In genomic region chr21:37073417-37074194, GRCh38 we compare ENCODE assay signal across 1 cellular context.
TF ChIP-seq lines count a peak whose summit lies in the region.

No MANE protein-coding gene starts in this region.

TF ChIP-seq in GM12878, 131 proteins besides CTCF, POLR2A, EP300 and RAD21 (continued from another document and continues in another):
- TF ChIP-seq MLLT1 (IDR thresholded peaks at IDR 0.05) (no peak), MYB (IDR thresholded peaks at IDR 0.05; ENCODE audit: borderline replicate concordance, low read depth, low read length) (no peak), ATF7 (IDR thresholded peaks at IDR 0.05; ENCODE audit: low read depth) (0 out of 2 replicates have a peak, but pooled peaks have one; percentile 9), HSF1 (IDR thresholded peaks at IDR 0.05; ENCODE audit: low read depth, low read length) (no peak), RFX5 (IDR thresholded peaks at IDR 0.05; ENCODE audit: low read depth, low read length) (no peak), CHD1 (IDR thresholded peaks at IDR 0.05; ENCODE audit: low read depth, low read length) (no peak), CHD4 (IDR thresholded peaks at IDR 0.05) (no peak), BMI1 (IDR thresholded peaks at IDR 0.05; ENCODE audit: borderline replicate concordance) (no peak), RAD51 (IDR thresholded peaks at IDR 0.05) (no peak), CBFB (IDR thresholded peaks at IDR 0.05; ENCODE audit: low read depth) (no peak), ZBTB11 (CRISPR knock-in tag; IDR thresholded peaks at IDR 0.05) (no peak), E4F1 (IDR thresholded peaks at IDR 0.05; ENCODE audit: borderline replicate concordance, partially characterized antibody) (no peak), SP1 (IDR thresholded peaks at IDR 0.05; ENCODE audit: low read depth, low read length) (no peak), RB1 (IDR thresholded peaks at IDR 0.05; ENCODE audit: borderline replicate concordance) (peak; percentile 24; the same call in 1 of the 2 replicates), CHD2 (IDR thresholded peaks at IDR 0.05; ENCODE audit: borderline replicate concordance, low read depth, low read length) (no peak), MEF2B (IDR thresholded peaks at IDR 0.05; ENCODE audit: partially characterized antibody, poor library complexity, severe bottlenecking) (peak; percentile 32), WRNIP1 (IDR thresholded peaks at IDR 0.05; ENCODE audit: borderline replicate concordance, low read depth, low read length) (no peak), ZNF24 (IDR thresholded peaks at IDR 0.05) (no peak), E2F4 (IDR thresholded peaks at IDR 0.05; ENCODE audit: low read depth, low read length) (no peak), NFXL1 (IDR thresholded peaks at IDR 0.05; ENCODE audit: borderline replicate concordance) (no peak), SPI1 (IDR thresholded peaks at IDR 0.05; ENCODE audit: borderline replicate concordance, insufficient read depth, low read depth, low read length) (no peak), MAX (IDR thresholded peaks at IDR 0.05; ENCODE audit: low read depth, low read length) (peak; percentile 27; the same call in 1 of the 2 replicates), PAX8 (IDR thresholded peaks at IDR 0.05) (no peak), EED (IDR thresholded peaks at IDR 0.05; ENCODE audit: low read depth) (no peak), SUPT20H (IDR thresholded peaks at IDR 0.05; ENCODE audit: borderline replicate concordance, control insufficient read depth, low read depth, low read length) (no peak), IKZF1 (conservative IDR thresholded peaks at IDR 0.05) (no peak), ZBTB40 (IDR thresholded peaks at IDR 0.05; ENCODE audit: borderline replicate concordance) (no peak), BCL3 (IDR thresholded peaks at IDR 0.05; ENCODE audit: borderline replicate concordance, insufficient read depth, low read depth, low read length, poor library complexity, severe bottlenecking) (no peak), MTA3 (IDR thresholded peaks at IDR 0.05; ENCODE audit: borderline replicate concordance, low read length) (no peak), JUND (IDR thresholded peaks at IDR 0.05; ENCODE audit: low read depth, low read length) (no peak), ZBED1 (IDR thresholded peaks at IDR 0.05; ENCODE audit: borderline replicate concordance) (no peak), TCF7 (IDR thresholded peaks at IDR 0.05; ENCODE audit: borderline replicate concordance) (no peak), IRF3 (IDR thresholded peaks at IDR 0.05) (no peak), NKRF (conservative IDR thresholded peaks at IDR 0.05) (peak; percentile 77), SKIL (IDR thresholded peaks at IDR 0.05; ENCODE audit: low read depth, poor library complexity, severe bottlenecking) (peak; percentile 18), HDGF (IDR thresholded peaks at IDR 0.05) (0 out of 2 replicates have a peak, but pooled peaks have one; percentile 64)
